In the genomic region with DNA sequence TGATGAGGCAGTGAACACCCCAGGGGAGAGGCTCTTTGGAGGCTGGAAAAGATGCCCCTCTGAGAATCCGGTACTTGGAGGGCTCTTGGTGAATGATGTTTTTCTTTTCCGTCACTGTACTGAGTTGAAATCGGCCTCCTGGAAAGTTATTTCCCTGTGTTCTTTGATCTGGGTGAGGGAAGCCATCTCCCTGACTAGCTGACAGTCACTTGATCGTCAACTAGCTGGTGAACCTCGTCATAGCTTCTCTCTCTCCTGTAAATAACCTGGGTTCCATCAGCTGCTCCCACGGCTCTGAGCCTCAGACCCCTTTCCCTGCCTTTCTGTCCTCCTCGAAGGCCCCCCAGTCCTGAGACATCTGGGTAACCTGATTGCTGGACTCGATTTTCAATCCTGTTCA, we compare ENCODE assay signal across 19 cellular contexts. TPM values are rescaled to one million over a fixed set of nuclear protein-coding genes. Genes with fewer than 3 reads are reported as not detected.
DNase-seq lines count a peak whose midpoint lies in the region; ATAC-seq, FAIRE-seq and TF ChIP-seq lines count a peak whose summit lies in the region.
"Had no signal": no experiment of that assay in that cellular context is flagged by ENCODE, and none has a peak within 500 bp of the region (broad histone marks: within the 10 kb centered on the region; RNA-seq: fewer than 3 reads in every experiment).

No MANE protein-coding gene starts in this region.

- peak overlapping the region; percentile 33 for H3K27ac Mint-ChIP-seq in stimulated activated naive B cell treated with anti-CD40 and anti-IgM and Interleukin-4, amounts not matched to agents 10 μg/mL and 1 μg/mL and 100 μg/mL, for 72 hours

- no peaks in the 10 kb centered on the region for H3K9me2 ChIP-seq in PC-9 (ENCODE audit: insufficient read depth)

- H4K20me1 ChIP-seq in HepG2 (ENCODE audit: insufficient read depth, low read length) (no peaks in the 10 kb centered on the region), PC-9 (ENCODE audit: insufficient read depth) (no peaks in the 10 kb centered on the region), K562 (replicated peaks; ENCODE audit: control insufficient read depth, insufficient read depth, low read length) (no peaks in the 10 kb centered on the region)

- H2AFZ ChIP-seq in HepG2 (ENCODE audit: low read length): no peak overlapping the region
- no peak overlapping the region for H2AFZ ChIP-seq in PC-9
- H2AFZ ChIP-seq in K562 (ENCODE audit: low read depth, low read length): peak overlapping the region; percentile 34

- POLR2A ChIA-PET in HepG2 (lab: Yijun Ruan, JAX): no interaction called here
- POLR2A ChIA-PET in PC-9 (lab: Charles Lee; ENCODE audit: unreplicated experiment): no interaction called here
- POLR2A ChIA-PET in K562 (lab: Yijun Ruan, JAX): interaction anchor here (0.6 kb wide), 1 partner anchor 110 kb away, joined by 3 read pairs; no protein-coding TSS in a partner anchor

- H3K9me3 ChIP-seq in HepG2 (ENCODE audit: low read length) (no peaks in the 10 kb centered on the region), right lobe of liver (no peaks in the 10 kb centered on the region), PC-9 (ENCODE audit: insufficient read depth, low read depth) (no peaks in the 10 kb centered on the region), K562 (replicated peaks; ENCODE audit: control insufficient read depth, insufficient read depth, low read depth, low read length) (no peaks in the 10 kb centered on the region), colonic mucosa (no peaks in the 10 kb centered on the region)
- H3K9me3 ChIP-seq: ascending aorta, left ventricle myocardium inferior, ovary, tibial artery had no signal

- TF ChIP-seq CTCF in HepG2 (CRISPR knock-in tag; IDR thresholded peaks at IDR 0.05): no peak
- no peak for TF ChIP-seq CTCF in right lobe of liver (IDR thresholded peaks at IDR 0.05)
- TF ChIP-seq CTCF in PC-9 (conservative IDR thresholded peaks at IDR 0.05): no peak
- no peak for TF ChIP-seq CTCF in K562 (IDR thresholded peaks at IDR 0.05 in 2 of 3, conservative IDR thresholded peaks at IDR 0.05 in 1 of 3; ENCODE audit: insufficient read depth in 2 of 3, low read depth in 1 of 3, low read length in 3 of 3)
- no peak for TF ChIP-seq CTCF in colonic mucosa (IDR thresholded peaks at IDR 0.05)

- WGBS in HepG2 (ENCODE audit: low lambda C conversion rate): 26% methylated on average over 8 of the region's 8 CpGs
- WGBS in right lobe of liver (ENCODE audit: insufficient coverage, low coverage, low lambda C conversion rate, missing lambda C conversion rate): 76% methylated on average over 5 of the region's 8 CpGs
- 51% methylated on average over 8 of the region's 8 CpGs for WGBS in K562 (ENCODE audit: insufficient coverage, low coverage, missing lambda C conversion rate)

- ATAC-seq in HepG2 (no peak), right lobe of liver (no peak), K562 (no peak)
- ATAC-seq in stimulated activated naive B cell treated with anti-CD40 and anti-IgM and Interleukin-4, amounts not matched to agents 10 μg/mL and 1 μg/mL and 100 μg/mL, for 72 hours (replicated peaks): no peak

- H3K27me3 Mint-ChIP-seq in stimulated activated naive B cell treated with anti-CD40 and anti-IgM and Interleukin-4, amounts not matched to agents 10 μg/mL and 1 μg/mL and 100 μg/mL, for 72 hours: no peaks in the 10 kb centered on the region

- H3K36me3 Mint-ChIP-seq in stimulated activated naive B cell treated with anti-CD40 and anti-IgM and Interleukin-4, amounts not matched to agents 10 μg/mL and 1 μg/mL and 100 μg/mL, for 72 hours: no peaks in the 10 kb centered on the region

- H3F3A ChIP-seq in PC-9 (ENCODE audit: insufficient read depth, low read depth): peaks cover 68% of the 10 kb centered on the region

- H3K9ac ChIP-seq in HepG2 (ENCODE audit: insufficient read depth, low read depth, low read length): no peak overlapping the region
- H3K9ac ChIP-seq in K562 (ENCODE audit: insufficient read depth in 1 of 2, low read depth in 2 of 2, low read length in 2 of 2): no peak overlapping the region; a peak in 1 of 4 replicates
- H3K9ac ChIP-seq in colonic mucosa (ENCODE audit: low read depth in 2 of 2, low read length in 2 of 2): no peak overlapping the region

- DNase-seq in HepG2 (ENCODE audit: low spot score) (no peak), right lobe of liver (no peak), PC-9 (no peak), K562 (ENCODE audit: extremely low read depth in 1 of 4, low spot score in 3 of 4) (no peak), colonic mucosa (no peak), NCI-H345 treated with DMSO at 0.1 percent for 48 hours (lab: John Stamatoyannopoulos, UW; ENCODE audit: unreplicated experiment) (no peak)
- no peak for DNase-seq in stimulated activated naive B cell treated with anti-CD40 and anti-IgM and Interleukin-4, amounts not matched to agents 10 μg/mL and 1 μg/mL and 100 μg/mL, for 72 hours
- DNase-seq in stimulated activated CD4-positive, alpha-beta T cell treated with anti-CD3 and anti-CD28 coated beads, Interleukin-12 subunit alpha, Interleukin-12 subunit beta, amount 100 ng/mL, for 4 hours: no peak
- DNase-seq: activated CD4-positive, alpha-beta T cell treated with anti-CD3 and anti-CD28 coated beads, Interleukin-2, amount 50 U/mL, for 48 hours; head of caudate nucleus; HFFc6; KG1; left ventricle myocardium inferior; NCI-H1930; NCI-H446; ovary; tibial artery had no signal

- CTCF ChIA-PET in HepG2 (lab: Yijun Ruan, JAX; ENCODE audit: low intra/inter-chr PET ratio, low total read pairs): no interaction called here
- CTCF ChIA-PET in PC-9 (lab: Charles Lee): no interaction called here
- CTCF ChIA-PET in K562 (lab: Yijun Ruan, JAX; ENCODE audit: low intra/inter-chr PET ratio): no interaction called here

- H3K4me3 ChIP-seq in HepG2 (replicated peaks in 1 of 3; ENCODE audit: insufficient read depth in 1 of 3, low read depth in 2 of 3, low read length in 3 of 3) (no peak overlapping the region), right lobe of liver (no peak overlapping the region), PC-9 (no peak overlapping the region), K562 (no peak overlapping the region), colonic mucosa (no peak overlapping the region)
- H3K4me3 ChIP-seq: ascending aorta, left ventricle myocardium inferior, ovary, tibial artery had no signal

- FAIRE-seq in HepG2 (lab: Jason Lieb, UNC) (no peak), K562 (lab: Jason Lieb, UNC) (no peak)

- H3K4me1 ChIP-seq in HepG2 (ENCODE audit: insufficient read depth, low read length) (peaks cover 26% of the 10 kb centered on the region), right lobe of liver (no peaks in the 10 kb centered on the region), PC-9 (replicated peaks; ENCODE audit: insufficient read depth) (peaks cover 91% of the 10 kb centered on the region), K562 (replicated peaks in 1 of 2; ENCODE audit: control insufficient read depth in 2 of 2, insufficient read depth in 2 of 2, low read length in 2 of 2) (peaks cover 0 to 11% of the 10 kb centered on the region in 2 experiments; a peak in 4 of 5 replicates), colonic mucosa (no peaks in the 10 kb centered on the region)
- H3K4me1 ChIP-seq: ascending aorta, left ventricle myocardium inferior had no signal

- in situ Hi-C loops in HepG2 (cut with HindIII; ENCODE audit: extremely low pct_ligation_motif_present, low pct_unique_long_range_greater_than_20kb) (no loop called here), K562 (cut with MboI) (no loop called here)

- H3K4me2 ChIP-seq in HepG2 (ENCODE audit: low read depth, low read length) (no peak overlapping the region), PC-9 (no peak overlapping the region), K562 (ENCODE audit: insufficient read depth, low read length) (no peak overlapping the region)

- H3K9me1 ChIP-seq in K562 (ENCODE audit: control insufficient read depth, insufficient read depth, low read length): no peaks in the 10 kb centered on the region

- no peaks in the 10 kb centered on the region for H3K9me3 Mint-ChIP-seq in stimulated activated naive B cell treated with anti-CD40 and anti-IgM and Interleukin-4, amounts not matched to agents 10 μg/mL and 1 μg/mL and 100 μg/mL, for 72 hours
- H3K9me3 Mint-ChIP-seq: HFFc6 had no signal

- intact Hi-C loops in HepG2 (cut with micrococcal nuclease; ENCODE audit: unreplicated experiment) (no loop called here), right lobe of liver (cut with DNase I) (no loop called here), PC-9 (cut with micrococcal nuclease; ENCODE audit: unreplicated experiment) (no loop called here), K562 (cut with micrococcal nuclease) (no loop called here), colonic mucosa (cut with DNase I) (no loop called here)

- no peak for TF ChIP-seq RAD21 in HepG2 (CRISPR knock-in tag; IDR thresholded peaks at IDR 0.05)
- no peak for TF ChIP-seq RAD21 in K562 (CRISPR knock-in tag; conservative IDR thresholded peaks at IDR 0.05 in 1 of 2, IDR thresholded peaks at IDR 0.05 in 1 of 2)

- H3K36me3 ChIP-seq in HepG2 (replicated peaks in 1 of 2; ENCODE audit: control insufficient read depth in 1 of 2, insufficient read depth in 2 of 2, low read length in 2 of 2): no peaks in the 10 kb centered on the region
- no peaks in the 10 kb centered on the region for H3K36me3 ChIP-seq in right lobe of liver
- no peaks in the 10 kb centered on the region for H3K36me3 ChIP-seq in PC-9 (ENCODE audit: low read depth)
- no peaks in the 10 kb centered on the region for H3K36me3 ChIP-seq in K562 (ENCODE audit: control insufficient read depth, insufficient read depth, low read length)
- H3K36me3 ChIP-seq in colonic mucosa: no peaks in the 10 kb centered on the region
- H3K36me3 ChIP-seq: ascending aorta, left ventricle myocardium inferior, ovary, tibial artery had no signal

- no peak overlapping the region for H3K4me3 Mint-ChIP-seq in stimulated activated naive B cell treated with anti-CD40 and anti-IgM and Interleukin-4, amounts not matched to agents 10 μg/mL and 1 μg/mL and 100 μg/mL, for 72 hours
- H3K4me3 Mint-ChIP-seq: HFFc6 had no signal

- peaks cover 17 to 78% of the 10 kb centered on the region in 2 experiments for H3K27me3 ChIP-seq in HepG2 (ENCODE audit: control insufficient read depth in 1 of 2, insufficient read depth in 2 of 2, low read length in 2 of 2)
- H3K27me3 ChIP-seq in right lobe of liver: no peaks in the 10 kb centered on the region
- H3K27me3 ChIP-seq in PC-9 (ENCODE audit: insufficient read depth, low read depth): no peaks in the 10 kb centered on the region
- H3K27me3 ChIP-seq in K562 (ENCODE audit: control insufficient read depth in 2 of 2, insufficient read depth in 2 of 2, low read length in 2 of 2): no peaks in the 10 kb centered on the region
- H3K27me3 ChIP-seq in colonic mucosa: no peaks in the 10 kb centered on the region
- H3K27me3 ChIP-seq: ascending aorta, ovary, tibial artery had no signal

- TF ChIP-seq POLR2A in HepG2 (IDR thresholded peaks at IDR 0.05; ENCODE audit: insufficient read depth in 1 of 2, low read depth in 2 of 2, low read length in 2 of 2): no peak
- TF ChIP-seq POLR2A in right lobe of liver (IDR thresholded peaks at IDR 0.05): no peak
- no peak for TF ChIP-seq POLR2A in K562 (conservative IDR thresholded peaks at IDR 0.05)

- BruUV-seq in HepG2 (replicated peaks; lab: Mats Ljungman, UMichigan) (no TSS peak), PC-9 (replicated peaks; lab: Mats Ljungman, UMichigan) (no TSS peak), K562 (replicated peaks; lab: Mats Ljungman, UMichigan) (no TSS peak)

- no peak for TF ChIP-seq EP300 in HepG2 (IDR thresholded peaks at IDR 0.05; ENCODE audit: low read depth in 2 of 2, low read length in 2 of 2)
- no peak for TF ChIP-seq EP300 in HepG2 (CRISPR knock-in tag; IDR thresholded peaks at IDR 0.05; ENCODE audit: borderline replicate concordance)
- TF ChIP-seq EP300 in K562 (IDR thresholded peaks at IDR 0.05; ENCODE audit: low read length): no peak

- H3K79me2 ChIP-seq in HepG2 (ENCODE audit: insufficient read depth, low read length) (no peaks in the 10 kb centered on the region), PC-9 (ENCODE audit: low read depth) (no peaks in the 10 kb centered on the region), K562 (ENCODE audit: control insufficient read depth, insufficient read depth, low read length) (no peaks in the 10 kb centered on the region)

- H3K4me1 Mint-ChIP-seq in stimulated activated naive B cell treated with anti-CD40 and anti-IgM and Interleukin-4, amounts not matched to agents 10 μg/mL and 1 μg/mL and 100 μg/mL, for 72 hours: peaks cover 27 to 68% of the 10 kb centered on the region in 2 donors

- H3K27ac ChIP-seq in HepG2 (ENCODE audit: extremely low read length, insufficient read depth, low read length) (no peak overlapping the region), right lobe of liver (no peak overlapping the region), PC-9 (peak overlapping the region; percentile 100), K562 (ENCODE audit: extremely low read depth, low read depth, low read length) (no peak overlapping the region), colonic mucosa (no peak overlapping the region)
- H3K27ac ChIP-seq: ascending aorta, left ventricle myocardium inferior, ovary, RWPE1, tibial artery had no signal

RNA-seq across cellular contexts. Expression of a gene that starts 27.3 kb away (rescaled TPM):
- 0.66 and 0.77 TPM in 2 replicates for total RNA-seq in HepG2 (2016; rRNA removed; fragmentation: Illumina TruSeq; extraction: Trizol)
- total RNA-seq in HepG2 (2016; cell fraction: cytosol; rRNA removed; fragmentation: Illumina TruSeq; extraction: Trizol; ENCODE audit: low read depth): 0.30 and 0.35 TPM in 2 replicates
- 0.59 and 0.95 TPM in 2 replicates for total RNA-seq in HepG2 (2016; cell fraction: insoluble cytoplasmic fraction; rRNA removed; fragmentation: Illumina TruSeq; extraction: Trizol)
- total RNA-seq in HepG2 (2016; cell fraction: membrane; rRNA removed; fragmentation: Illumina TruSeq; extraction: Trizol): 0.83 and 0.93 TPM in 2 replicates
- total RNA-seq in HepG2 (2016; cell fraction: nucleus; rRNA removed; fragmentation: Illumina TruSeq; extraction: Trizol): 0.66 and 1.2 TPM in 2 replicates
- 2.4 and 3.2 TPM in 2 replicates for polyA plus RNA-seq in HepG2 (2011; rRNA removed)
- 2.4 and 2.6 TPM in 2 replicates for polyA plus RNA-seq in HepG2 (2011; cell fraction: cytosol; rRNA removed)
- 4.1 and 5.9 TPM in 2 replicates for polyA plus RNA-seq in HepG2 (2011; cell fraction: nucleus; rRNA removed)
- 0.94 and 3.5 TPM in 2 replicates for polyA plus RNA-seq in HepG2 (2012)
- polyA plus RNA-seq in HepG2 (2016; cell fraction: cytosol; fragmentation: Illumina TruSeq; extraction: Trizol; ENCODE audit: low read depth): 0.05 and 0.10 TPM in 2 replicates
- polyA plus RNA-seq in HepG2 (2016; cell fraction: insoluble cytoplasmic fraction; fragmentation: Illumina TruSeq; extraction: Trizol; ENCODE audit: low read depth): 0.32 and 0.52 TPM in 2 replicates
- polyA plus RNA-seq in HepG2 (2016; cell fraction: membrane; fragmentation: Illumina TruSeq; extraction: Trizol; ENCODE audit: low read depth): 0.27 and 0.28 TPM in 2 replicates
- polyA plus RNA-seq in HepG2 (2016; cell fraction: nucleus; fragmentation: Illumina TruSeq; extraction: Trizol; ENCODE audit: insufficient read depth, low read depth): 1.1 and 1.3 TPM in 2 replicates
- 11.0 and 18.7 TPM in 2 replicates for polyA minus RNA-seq in HepG2 (2011; rRNA and poly(A)+ RNA removed; ENCODE audit: low replicate concordance)
- polyA minus RNA-seq in HepG2 (2011; cell fraction: cytosol; rRNA and poly(A)+ RNA removed): 6.9 and 7.9 TPM in 2 replicates
- 3.5 and 5.2 TPM in 2 replicates for polyA minus RNA-seq in HepG2 (2011; cell fraction: nucleus; rRNA and poly(A)+ RNA removed)
- 10 to 100 TPM in 4 of 6 experiments, 1 to 10 TPM in 2; 1.2 to 87.3 (median 24.1) TPM for total RNA-seq in right lobe of liver
- total RNA-seq in PC-9 (2021): 20.7 and 21.7 TPM in 2 replicates
- total RNA-seq in K562 (2011; cell fraction: chromatin; rRNA removed; ENCODE audit: low replicate concordance): 20.8 and 58.5 TPM in 2 replicates
- 62.9 and 64.2 TPM in 2 replicates for total RNA-seq in K562 (2011; cell fraction: nucleolus; rRNA removed)
- total RNA-seq in K562 (2011; cell fraction: nucleoplasm; rRNA removed): 32.2 and 39.5 TPM in 2 replicates
- 37.3 and 38.9 TPM in 2 replicates for total RNA-seq in K562 (2014; rRNA removed)
- 13.7 and 14.4 TPM in 2 replicates for total RNA-seq in K562 (2014; rRNA removed; fragmentation: Illumina TruSeq; extraction: Trizol)
- 10.9 and 12.3 TPM in 2 replicates for total RNA-seq in K562 (2015; rRNA removed; fragmentation: Illumina TruSeq; extraction: Trizol)
- 30.7 and 36.8 TPM in 2 replicates for total RNA-seq in K562 (2021)
- polyA plus RNA-seq in K562 (2011; rRNA removed): 12.7 and 17.9 TPM in 2 replicates
- 12.3 and 31.5 TPM in 2 replicates for polyA plus RNA-seq in K562 (2011; cell fraction: cytosol; rRNA removed)
- 26.9 and 59.7 TPM in 2 replicates for polyA plus RNA-seq in K562 (2011; cell fraction: nucleus; rRNA removed)
- polyA plus RNA-seq in K562 (2012): 8.8 and 9.6 TPM in 2 replicates
- polyA plus RNA-seq in K562 (2014; fragmentation: Illumina TruSeq; extraction: Trizol): 12.5 and 19.4 TPM in 2 replicates
- polyA plus RNA-seq in K562 (2014; fragmentation: Nextera tagmentation; extraction: Ambion mirVana): under 1 TPM; 0.56 to 0.92 TPM
- 17.5 and 21.9 TPM in 2 replicates for polyA plus RNA-seq in K562 (2014; rRNA removed)
- 12.4 and 23.2 TPM in 2 replicates for polyA minus RNA-seq in K562 (2011; rRNA and poly(A)+ RNA removed)
- polyA minus RNA-seq in K562 (2011; cell fraction: cytosol; rRNA and poly(A)+ RNA removed): 22.2 and 30.9 TPM in 2 replicates
- polyA minus RNA-seq in K562 (2011; cell fraction: nucleus; rRNA and poly(A)+ RNA removed): 23.3 and 27.7 TPM in 2 replicates
- 10 to 100 TPM; 19.7 to 29.4 TPM for total RNA-seq in colonic mucosa

RNA-seq across cellular contexts. Expression of a gene that starts 45.9 kb away (rescaled TPM):
- total RNA-seq in HepG2 (2016; rRNA removed; fragmentation: Illumina TruSeq; extraction: Trizol) (18.8 and 25.9 TPM in 2 replicates), right lobe of liver (10 to 100 TPM in 5 of 6 experiments, 1 to 10 TPM in 1; 8.8 to 17.5 (median 13.4) TPM), PC-9 (2021) (37.7 and 40.2 TPM in 2 replicates), K562 (2014; rRNA removed) (24.0 and 33.4 TPM in 2 replicates), K562 (2014; rRNA removed; fragmentation: Illumina TruSeq; extraction: Trizol) (10.7 and 14.0 TPM in 2 replicates), K562 (2015; rRNA removed; fragmentation: Illumina TruSeq; extraction: Trizol) (16.9 and 20.3 TPM in 2 replicates), K562 (2021) (33.5 and 38.4 TPM in 2 replicates), colonic mucosa (10 to 100 TPM; 33.3 to 40.2 TPM)
- 10.8 and 10.9 TPM in 2 replicates for total RNA-seq in HepG2 (2016; cell fraction: cytosol; rRNA removed; fragmentation: Illumina TruSeq; extraction: Trizol; ENCODE audit: low read depth)
- total RNA-seq in HepG2 (2016; cell fraction: insoluble cytoplasmic fraction; rRNA removed; fragmentation: Illumina TruSeq; extraction: Trizol): 14.8 and 27.5 TPM in 2 replicates
- total RNA-seq in HepG2 (2016; cell fraction: membrane; rRNA removed; fragmentation: Illumina TruSeq; extraction: Trizol): 11.3 and 11.9 TPM in 2 replicates
- total RNA-seq in HepG2 (2016; cell fraction: nucleus; rRNA removed; fragmentation: Illumina TruSeq; extraction: Trizol): 27.4 and 30.7 TPM in 2 replicates
- polyA plus RNA-seq in HepG2 (2011; rRNA removed) (31.5 and 42.3 TPM in 2 replicates), K562 (2011; rRNA removed) (39.4 and 43.6 TPM in 2 replicates), K562 (2014; fragmentation: Illumina TruSeq; extraction: Trizol) (22.3 and 27.0 TPM in 2 replicates), K562 (2014; fragmentation: Nextera tagmentation; extraction: Ambion mirVana) (1 to 10 TPM; 1.3 to 1.8 TPM), K562 (2014; rRNA removed) (29.7 and 36.0 TPM in 2 replicates)
- 30.6 and 33.0 TPM in 2 replicates for polyA plus RNA-seq in HepG2 (2011; cell fraction: cytosol; rRNA removed)
- 151 and 153 TPM in 2 replicates for polyA plus RNA-seq in HepG2 (2011; cell fraction: nucleus; rRNA removed)
- polyA plus RNA-seq in HepG2 (2012): 18.3 and 27.7 TPM in 2 replicates
- 2.9 and 3.9 TPM in 2 replicates for polyA plus RNA-seq in HepG2 (2016; cell fraction: cytosol; fragmentation: Illumina TruSeq; extraction: Trizol; ENCODE audit: low read depth)
- 12.8 and 16.5 TPM in 2 replicates for polyA plus RNA-seq in HepG2 (2016; cell fraction: insoluble cytoplasmic fraction; fragmentation: Illumina TruSeq; extraction: Trizol; ENCODE audit: low read depth)
- 6.1 and 6.7 TPM in 2 replicates for polyA plus RNA-seq in HepG2 (2016; cell fraction: membrane; fragmentation: Illumina TruSeq; extraction: Trizol; ENCODE audit: low read depth)
- 50.4 and 56.8 TPM in 2 replicates for polyA plus RNA-seq in HepG2 (2016; cell fraction: nucleus; fragmentation: Illumina TruSeq; extraction: Trizol; ENCODE audit: insufficient read depth, low read depth)
- 49.2 and 54.3 TPM in 2 replicates for polyA minus RNA-seq in HepG2 (2011; rRNA and poly(A)+ RNA removed; ENCODE audit: low replicate concordance)
- 13.6 and 15.2 TPM in 2 replicates for polyA minus RNA-seq in HepG2 (2011; cell fraction: cytosol; rRNA and poly(A)+ RNA removed)
- polyA minus RNA-seq in HepG2 (2011; cell fraction: nucleus; rRNA and poly(A)+ RNA removed): 58.3 and 63.7 TPM in 2 replicates
- total RNA-seq in K562 (2011; cell fraction: chromatin; rRNA removed; ENCODE audit: low replicate concordance): 72.8 and 169 TPM in 2 replicates
- 88.1 and 96.7 TPM in 2 replicates for total RNA-seq in K562 (2011; cell fraction: nucleolus; rRNA removed)
- 70.5 and 71.8 TPM in 2 replicates for total RNA-seq in K562 (2011; cell fraction: nucleoplasm; rRNA removed)
- 36.4 and 45.7 TPM in 2 replicates for polyA plus RNA-seq in K562 (2011; cell fraction: cytosol; rRNA removed)
- polyA plus RNA-seq in K562 (2011; cell fraction: nucleus; rRNA removed): 113 and 149 TPM in 2 replicates
- polyA plus RNA-seq in K562 (2012): 24.6 and 37.9 TPM in 2 replicates
- 23.3 and 26.9 TPM in 2 replicates for polyA minus RNA-seq in K562 (2011; rRNA and poly(A)+ RNA removed)
- 30.8 and 30.9 TPM in 2 replicates for polyA minus RNA-seq in K562 (2011; cell fraction: cytosol; rRNA and poly(A)+ RNA removed)
- polyA minus RNA-seq in K562 (2011; cell fraction: nucleus; rRNA and poly(A)+ RNA removed): 40.8 and 57.1 TPM in 2 replicates
